ENCODE assay signal across 18 cellular contexts in the genomic region with DNA sequence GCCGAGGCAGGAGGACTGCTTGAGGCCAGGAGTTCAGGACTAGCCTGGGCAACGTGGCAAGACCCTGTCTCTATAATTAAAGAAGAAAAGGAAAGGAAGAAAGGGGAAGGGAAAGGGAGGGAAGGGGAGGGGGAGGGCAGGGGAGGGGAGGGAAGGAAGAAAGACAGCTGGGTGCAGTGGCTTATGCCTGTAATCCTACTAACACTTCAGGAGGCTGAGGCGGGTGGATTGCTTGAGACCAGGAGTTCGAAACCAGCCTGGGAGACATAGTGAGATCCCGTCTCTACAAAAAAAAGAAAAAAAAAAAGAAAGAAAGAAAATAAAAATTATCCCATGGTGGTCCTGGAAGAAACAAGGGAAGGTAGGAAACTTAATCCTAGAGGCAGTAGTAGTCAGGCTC. TPM values are rescaled to one million over a fixed set of nuclear protein-coding genes. Genes with fewer than 3 reads are reported as not detected.
DNase-seq lines count a peak whose midpoint lies in the region; ATAC-seq and TF ChIP-seq lines count a peak whose summit lies in the region.
"Had no signal": no experiment of that assay in that cellular context is flagged by ENCODE, and none has a peak within 500 bp of the region (broad histone marks: within the 10 kb centered on the region; RNA-seq: fewer than 3 reads in every experiment).

No MANE protein-coding gene starts in this region.

- in situ Hi-C loops in KBM-7 (cut with MboI; ENCODE audit: low pct_unique_long_range_greater_than_20kb, low sequenced_read_pairs) = no loop called here

- H3K4me1 Mint-ChIP-seq in stimulated activated naive CD8-positive, alpha-beta T cell treated with anti-CD3 and anti-CD28 coated beads, Interleukin-15, Interleukin-2, amounts not matched to agents 100 ng/mL and 50 ng/mL, for 24 hours (ENCODE audit: low read depth) = peaks cover 89% of the 10 kb centered on the region
- peaks cover 86% of the 10 kb centered on the region for H3K4me1 Mint-ChIP-seq in stimulated activated naive CD8-positive, alpha-beta T cell treated with anti-CD3 and anti-CD28 coated beads, Interleukin-15, amount 100 ng/mL, for 72 hours
- H3K4me1 Mint-ChIP-seq in activated CD8-positive, alpha-beta T cell treated with anti-CD3 and anti-CD28 coated beads for 36 hours (ENCODE audit: low read depth) = peaks cover 70% of the 10 kb centered on the region

- TF ChIP-seq CTCF in activated CD8-positive, alpha-beta T cell treated with anti-CD3 and anti-CD28 coated beads for 36 hours (IDR thresholded peaks at IDR 0.05) = no peak
- TF ChIP-seq CTCF in upper lobe of right lung (IDR thresholded peaks at IDR 0.05) = no peak

- H3K9me3 Mint-ChIP-seq in stimulated activated naive CD8-positive, alpha-beta T cell treated with anti-CD3 and anti-CD28 coated beads, Interleukin-15, Interleukin-2, amounts not matched to agents 100 ng/mL and 50 ng/mL, for 24 hours = no peaks in the 10 kb centered on the region
- no peaks in the 10 kb centered on the region for H3K9me3 Mint-ChIP-seq in stimulated activated naive CD8-positive, alpha-beta T cell treated with anti-CD3 and anti-CD28 coated beads, Interleukin-15, amount 100 ng/mL, for 72 hours
- H3K9me3 Mint-ChIP-seq in activated CD8-positive, alpha-beta T cell treated with anti-CD3 and anti-CD28 coated beads for 36 hours = no peaks in the 10 kb centered on the region
- H3K9me3 Mint-ChIP-seq: memory B cell had no signal

- CTCF ChIA-PET in activated CD8-positive, alpha-beta T cell treated with anti-CD3 and anti-CD28 coated beads for 36 hours (lab: Charles Lee) = interaction anchor here (2.2 kb wide), 1 partner anchor 35 kb away, joined by 9 read pairs; no protein-coding TSS in a partner anchor

- no peak overlapping the region for H3K4me3 ChIP-seq in upper lobe of right lung
- H3K4me3 ChIP-seq: gastrocnemius medialis had no signal

- H3K27ac ChIP-seq in layer of hippocampus (ENCODE audit: low read depth, low read length) = peak overlapping the region; percentile 27
- H3K27ac ChIP-seq in upper lobe of right lung = peak overlapping the region; percentile 30

- no peaks in the 10 kb centered on the region for H3K27me3 Mint-ChIP-seq in stimulated activated naive CD8-positive, alpha-beta T cell treated with anti-CD3 and anti-CD28 coated beads, Interleukin-15, Interleukin-2, amounts not matched to agents 100 ng/mL and 50 ng/mL, for 24 hours
- no peaks in the 10 kb centered on the region for H3K27me3 Mint-ChIP-seq in stimulated activated naive CD8-positive, alpha-beta T cell treated with anti-CD3 and anti-CD28 coated beads, Interleukin-15, amount 100 ng/mL, for 72 hours
- no peaks in the 10 kb centered on the region for H3K27me3 Mint-ChIP-seq in activated CD8-positive, alpha-beta T cell treated with anti-CD3 and anti-CD28 coated beads for 36 hours
- H3K27me3 Mint-ChIP-seq: memory B cell had no signal

- POLR2A ChIA-PET in activated CD8-positive, alpha-beta T cell treated with anti-CD3 and anti-CD28 coated beads for 36 hours (lab: Charles Lee) = interaction anchor here (1.0 to 1.5 kb wide), 3 partner anchors 14 to 45 kb away, joined by 3 to 5 read pairs (median 3); no protein-coding TSS in a partner anchor

- H3K36me3 Mint-ChIP-seq in stimulated activated naive CD8-positive, alpha-beta T cell treated with anti-CD3 and anti-CD28 coated beads, Interleukin-15, Interleukin-2, amounts not matched to agents 100 ng/mL and 50 ng/mL, for 24 hours (ENCODE audit: low read depth) = peaks cover 74% of the 10 kb centered on the region
- peaks cover 75% of the 10 kb centered on the region for H3K36me3 Mint-ChIP-seq in activated CD8-positive, alpha-beta T cell treated with anti-CD3 and anti-CD28 coated beads for 36 hours (ENCODE audit: low read depth)

- peaks cover 44% of the 10 kb centered on the region for H3K36me3 ChIP-seq in upper lobe of right lung
- H3K36me3 ChIP-seq: gastrocnemius medialis had no signal

- no peaks in the 10 kb centered on the region for H3K9me3 ChIP-seq in upper lobe of right lung
- H3K9me3 ChIP-seq: gastrocnemius medialis had no signal

- peak overlapping the region; percentile 58 for H3K27ac Mint-ChIP-seq in stimulated activated naive CD8-positive, alpha-beta T cell treated with anti-CD3 and anti-CD28 coated beads, Interleukin-15, Interleukin-2, amounts not matched to agents 100 ng/mL and 50 ng/mL, for 24 hours
- H3K27ac Mint-ChIP-seq in stimulated activated naive CD8-positive, alpha-beta T cell treated with anti-CD3 and anti-CD28 coated beads, Interleukin-15, amount 100 ng/mL, for 72 hours = peak overlapping the region in 1 of 2 donors; percentile 71
- peak overlapping the region; percentile 59 for H3K27ac Mint-ChIP-seq in activated CD8-positive, alpha-beta T cell treated with anti-CD3 and anti-CD28 coated beads for 36 hours
- H3K27ac Mint-ChIP-seq: memory B cell had no signal

- H3K27me3 ChIP-seq in layer of hippocampus (ENCODE audit: control insufficient read depth, insufficient read depth, low read length) (no peaks in the 10 kb centered on the region), upper lobe of right lung (no peaks in the 10 kb centered on the region)
- H3K27me3 ChIP-seq: gastrocnemius medialis had no signal

- no peak for DNase-seq in stimulated activated naive CD8-positive, alpha-beta T cell treated with anti-CD3 and anti-CD28 coated beads, Interleukin-15, amount 100 ng/mL, for 72 hours
- no peak for DNase-seq in activated CD8-positive, alpha-beta T cell treated with anti-CD3 and anti-CD28 coated beads for 36 hours
- no peak for DNase-seq in upper lobe of right lung
- no peak for DNase-seq in KBM-7
- DNase-seq: activated CD4-positive, alpha-beta T cell treated with anti-CD3 and anti-CD28 coated beads for 4 hours; activated gamma-delta T cell; caudate nucleus; DMS79 treated with DMSO at 0.1 percent for 48 hours; gastrocnemius medialis; NCI-H2107; NCI-H774; nucleus accumbens had no signal

- intact Hi-C loops in activated CD8-positive, alpha-beta T cell treated with anti-CD3 and anti-CD28 coated beads for 36 hours (cut with micrococcal nuclease) = no loop called here
- intact Hi-C loops in upper lobe of right lung (cut with DNase I) = no loop called here

- peaks cover 32% of the 10 kb centered on the region for H3K4me1 ChIP-seq in upper lobe of right lung

- H3K4me3 Mint-ChIP-seq in stimulated activated naive CD8-positive, alpha-beta T cell treated with anti-CD3 and anti-CD28 coated beads, Interleukin-15, Interleukin-2, amounts not matched to agents 100 ng/mL and 50 ng/mL, for 24 hours = no peak overlapping the region
- no peak overlapping the region for H3K4me3 Mint-ChIP-seq in stimulated activated naive CD8-positive, alpha-beta T cell treated with anti-CD3 and anti-CD28 coated beads, Interleukin-15, amount 100 ng/mL, for 72 hours
- no peak overlapping the region for H3K4me3 Mint-ChIP-seq in activated CD8-positive, alpha-beta T cell treated with anti-CD3 and anti-CD28 coated beads for 36 hours
- H3K4me3 Mint-ChIP-seq: memory B cell had no signal

- ATAC-seq in stimulated activated naive CD8-positive, alpha-beta T cell treated with anti-CD3 and anti-CD28 coated beads, Interleukin-15, amount 100 ng/mL, for 72 hours = no peak
- ATAC-seq in activated CD8-positive, alpha-beta T cell treated with anti-CD3 and anti-CD28 coated beads for 36 hours = no peak
- ATAC-seq in upper lobe of right lung (no peak), HG02759 (IDR thresholded peaks at IDR 0.05; ENCODE audit: unreplicated experiment) (no peak), HG02610 (IDR thresholded peaks at IDR 0.05; ENCODE audit: unreplicated experiment) (no peak)
- ATAC-seq: gastrocnemius medialis had no signal

RNA-seq across cellular contexts. Expression of a gene that starts 33.5 kb away (rescaled TPM):
- 100 to 1,000 TPM; 182 TPM for total RNA-seq in activated CD8-positive, alpha-beta T cell treated with anti-CD3 and anti-CD28 coated beads for 36 hours
- 174 TPM for total RNA-seq in upper lobe of right lung

RNA-seq across cellular contexts. Expression of a gene that starts 49.9 kb away (rescaled TPM):
- 100 to 1,000 TPM; 112 to 113 TPM for total RNA-seq in activated CD8-positive, alpha-beta T cell treated with anti-CD3 and anti-CD28 coated beads for 36 hours
- total RNA-seq in upper lobe of right lung = 1.6 TPM

RNA-seq across cellular contexts. Expression of a gene that starts 51.4 kb away (rescaled TPM):
- total RNA-seq in activated CD8-positive, alpha-beta T cell treated with anti-CD3 and anti-CD28 coated beads for 36 hours = not detected
- total RNA-seq in upper lobe of right lung = 19.1 TPM
- total RNA-seq: T-helper 1 cell treated with Interleukin-12 subunit alpha and Interleukin-12 subunit beta and Interleukin-4 antibody, amounts not matched to agents 30 ng/mL and 1 ng/mL, for 36 hours had no signal

Comparison
In these comparisons a context has a peak if more than half of its experiments do, and no peak if none do; other contexts are left out.
1. RNA of a gene that starts 49.9 kb away (total RNA-seq): 112 to 113 TPM in activated CD8-positive, alpha-beta T cell treated with anti-CD3 and anti-CD28 coated beads for 36 hours; 1.6 TPM in upper lobe of right lung (single experiment); every median in the first group is over 10 times any median in the second.
2. RNA of a gene that starts 51.4 kb away (total RNA-seq): 19.1 TPM in upper lobe of right lung (single experiment); not detected in activated CD8-positive, alpha-beta T cell treated with anti-CD3 and anti-CD28 coated beads for 36 hours; every median in the first group is over 10 times any median in the second.